19 cellular contexts compared by ENCODE assay signal in genomic region chr13:36912983-36913382, GRCh38. TPM values are rescaled to one million over a fixed set of nuclear protein-coding genes. Genes with fewer than 3 reads are reported as not detected.
"Had no signal": no experiment of that assay in that cellular context is flagged by ENCODE, and none has a peak within 500 bp of the region (broad histone marks: within the 10 kb centered on the region; RNA-seq: fewer than 3 reads in every experiment).

No MANE protein-coding gene starts in this region.

- H3K27me3 ChIP-seq: colonic mucosa, esophagus muscularis mucosa, right atrium auricular region, tibial artery, vagina had no signal

- ATAC-seq: natural killer cell had no signal

- H3K4me3 ChIP-seq: colonic mucosa, esophagus muscularis mucosa, left ventricle myocardium inferior, right atrium auricular region, skin epidermis, tibial artery, vagina had no signal

- DNase-seq: activated CD4-positive, CD25-positive, alpha-beta regulatory T cell treated with anti-CD3 and anti-CD28 coated beads, Interleukin-2, amount 50 U/mL, for 72 hours; activated naive CD4-positive, alpha-beta T cell; activated naive CD8-positive, alpha-beta T cell treated with anti-CD3 and anti-CD28 coated beads, Interleukin-2, amount 10 ng/mL, durations not matched to agents 7 days and 5 days; central memory CD4-positive, alpha-beta T cell; colonic mucosa; hippocampal formation; left ventricle myocardium inferior; natural killer cell; nucleus accumbens; stimulated activated CD4-positive, alpha-beta T cell treated with anti-CD3 and anti-CD28 coated beads, Interleukin-15, amount 100 ng/mL, for 24 hours; stimulated activated CD4-positive, alpha-beta T cell treated with anti-CD3 and anti-CD28 coated beads, Interleukin-4, amount 100 ng/mL, for 1 hour; stimulated activated naive CD4-positive, alpha-beta T cell; tibial artery had no signal

- H3K4me1 ChIP-seq: colonic mucosa, vagina had no signal

- H3K27ac ChIP-seq: colonic mucosa, esophagus muscularis mucosa, right atrium auricular region, skin epidermis, tibial artery, vagina had no signal

- H3K36me3 ChIP-seq: colonic mucosa, esophagus muscularis mucosa, left ventricle myocardium inferior, right atrium auricular region, tibial artery, vagina had no signal

- H3K9me3 ChIP-seq: colonic mucosa, esophagus muscularis mucosa, left ventricle myocardium inferior, right atrium auricular region, tibial artery, vagina had no signal

RNA-seq across cellular contexts. Expression of gene SMAD9, which starts 7.1 kb away (rescaled TPM):
- total RNA-seq: activated CD8-positive, alpha-beta memory T cell treated with anti-CD3 and anti-CD28 coated beads for 36 hours; activated naive CD8-positive, alpha-beta T cell treated with anti-CD3 and anti-CD28 coated beads, Interleukin-2, amount 10 ng/mL, durations not matched to agents 7 days and 5 days; mononuclear cell; natural killer cell had no signal
